In genomic region chr12:26317942-26318565, GRCh38 we compare ENCODE assay signal across 9 cellular contexts.
DNase-seq lines count a peak whose midpoint lies in the region; ATAC-seq, FAIRE-seq and TF ChIP-seq lines count a peak whose summit lies in the region.
"Had no signal": no experiment of that assay in that cellular context is flagged by ENCODE, and none has a peak within 500 bp of the region (broad histone marks: within the 10 kb centered on the region; RNA-seq: fewer than 3 reads in every experiment).

No MANE protein-coding gene starts in this region.

- H3K9me3 ChIP-seq in fibroblast of lung (ENCODE audit: control insufficient read depth, insufficient read depth, low read depth, low read length), result no peaks in the 10 kb centered on the region
- peaks cover 0 to 11% of the 10 kb centered on the region in 2 donors for H3K9me3 ChIP-seq in ascending aorta

- H3K4me1 ChIP-seq in fibroblast of lung (ENCODE audit: control insufficient read depth, extremely low read depth, insufficient read depth, low read length) (peaks cover 9% of the 10 kb centered on the region), ascending aorta (no peaks in the 10 kb centered on the region)

- H2AFZ ChIP-seq in fibroblast of lung (ENCODE audit: low read length), result no peak overlapping the region

- FAIRE-seq in D721Med (lab: Jason Lieb, UNC), result no peak

- no peak overlapping the region for H3K9ac ChIP-seq in fibroblast of lung (ENCODE audit: insufficient read depth, low read length)

- intact Hi-C loops in ascending aorta (cut with DNase I), result no loop called here

- TF ChIP-seq CTCF in AG10803 (conservative IDR thresholded peaks at IDR 0.05; ENCODE audit: low read length) (no peak), fibroblast of lung (conservative IDR thresholded peaks at IDR 0.05 in 1 of 2, IDR thresholded peaks at IDR 0.05 in 1 of 2; ENCODE audit: low read depth in 1 of 2, low read length in 2 of 2) (no peak), D721Med (IDR thresholded peaks at IDR 0.05; ENCODE audit: insufficient read depth, missing control alignments) (no peak), ascending aorta (IDR thresholded peaks at IDR 0.05) (no peak)

- no peaks in the 10 kb centered on the region for H3K36me3 ChIP-seq in fibroblast of lung (ENCODE audit: control insufficient read depth, insufficient read depth, low read length)
- H3K36me3 ChIP-seq in ascending aorta, result no peaks in the 10 kb centered on the region
- H3K36me3 ChIP-seq: cardiac muscle cell had no signal

- peak; percentile 36 for DNase-seq in AG10803 (ENCODE audit: low read depth)
- DNase-seq in HS-27A (ENCODE audit: low read depth), result peak; percentile 59
- peak; percentile 73 to 83 for DNase-seq in fibroblast of lung (ENCODE audit: low read depth in 2 of 2)
- no peak for DNase-seq in D721Med (ENCODE audit: insufficient read length, low spot score)
- no peak for DNase-seq in ascending aorta (ENCODE audit: low spot score in 2 of 2)
- DNase-seq in NCI-H510A (lab: John Stamatoyannopoulos, UW), result no peak
- no peak for DNase-seq in left lobe of liver (ENCODE audit: low spot score)

- H3K79me2 ChIP-seq in fibroblast of lung (ENCODE audit: control insufficient read depth, insufficient read depth, low read length), result no peaks in the 10 kb centered on the region

- peak overlapping the region; percentile 37 for H3K4me2 ChIP-seq in fibroblast of lung (ENCODE audit: extremely low read depth, insufficient read depth, low read length)

- no peaks in the 10 kb centered on the region for H4K20me1 ChIP-seq in fibroblast of lung (ENCODE audit: control insufficient read depth, extremely low read depth, insufficient read depth, low read length)

- no peak overlapping the region for H3K4me3 ChIP-seq in AG10803 (ENCODE audit: low read length)
- H3K4me3 ChIP-seq in fibroblast of lung (replicated peaks in 1 of 4; ENCODE audit: control extremely low read depth in 1 of 4, insufficient read depth in 1 of 4, low read depth in 3 of 4, low read length in 4 of 4), result no peak overlapping the region
- no peak overlapping the region for H3K4me3 ChIP-seq in ascending aorta
- H3K4me3 ChIP-seq: cardiac muscle cell had no signal

- H3K27me3 ChIP-seq in fibroblast of lung (ENCODE audit: control insufficient read depth, insufficient read depth, low read length) (no peaks in the 10 kb centered on the region), ascending aorta (no peaks in the 10 kb centered on the region)
- H3K27me3 ChIP-seq: cardiac muscle cell had no signal

- peak; percentile 36 for ATAC-seq in GM21447 (IDR thresholded peaks at IDR 0.05; ENCODE audit: unreplicated experiment)
- ATAC-seq in left lobe of liver, result no peak

- peak overlapping the region; percentile 57 for H3K27ac ChIP-seq in fibroblast of lung (ENCODE audit: insufficient read depth, low read length)
- H3K27ac ChIP-seq in ascending aorta, result no peak overlapping the region
- H3K27ac ChIP-seq: cardiac muscle cell had no signal

Comparison
In these comparisons a context has a peak if more than half of its experiments do, and no peak if none do; other contexts are left out.
1. DNase-seq: peak in AG10803 (single experiment), HS-27A (single experiment) and fibroblast of lung (2 of 2); none in D721Med (single experiment), ascending aorta (0 of 2), NCI-H510A (single experiment) and left lobe of liver (single experiment).